In the genomic region with DNA sequence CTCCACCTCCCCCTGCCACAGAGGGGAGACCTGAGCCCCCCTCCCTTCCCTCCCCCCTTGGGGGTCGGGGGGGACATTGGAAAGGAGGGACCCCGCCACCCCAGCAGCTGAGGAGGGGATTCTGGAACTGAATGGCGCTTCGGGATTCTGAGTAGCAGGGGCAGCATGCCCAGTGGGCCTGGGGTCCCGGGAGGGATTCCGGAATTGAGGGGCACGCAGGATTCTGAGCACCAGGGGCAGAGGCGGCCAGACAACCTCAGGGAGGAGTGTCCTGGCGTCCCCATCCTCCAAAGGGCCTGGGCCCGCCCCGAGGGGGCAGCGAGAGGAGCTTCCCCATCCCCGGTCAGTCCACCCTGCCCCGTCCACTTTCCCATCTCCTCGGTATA, we compare ENCODE assay signal across 1 cellular context.
TF ChIP-seq lines count a peak whose summit lies in the region.

No MANE protein-coding gene starts in this region.

TF ChIP-seq in HCT116, 20 proteins besides CTCF, POLR2A, EP300 and RAD21:
- TF ChIP-seq FOSL1 (IDR thresholded peaks at IDR 0.05; ENCODE audit: low read depth) (no peak), SP1 (IDR thresholded peaks at IDR 0.05; ENCODE audit: low read depth) (no peak), YY1 (IDR thresholded peaks at IDR 0.05; ENCODE audit: extremely low read depth, insufficient replicate concordance, low read depth, low read length) (no peak), JUND (IDR thresholded peaks at IDR 0.05) (no peak), ZFX (IDR thresholded peaks at IDR 0.05) (no peak), POLR2AphosphoS5 (IDR thresholded peaks at IDR 0.05; ENCODE audit: low read depth, low read length) (no peak), ZNF274 (IDR thresholded peaks at IDR 0.05; ENCODE audit: low read depth, low read length) (no peak), ELF1 (IDR thresholded peaks at IDR 0.05; ENCODE audit: borderline replicate concordance, low read depth) (no peak), EGR1 (IDR thresholded peaks at IDR 0.05; ENCODE audit: low read depth) (no peak), SRF (IDR thresholded peaks at IDR 0.05; ENCODE audit: low read depth) (no peak), CBX3 (IDR thresholded peaks at IDR 0.05; ENCODE audit: low read depth) (no peak)
- TF ChIP-seq, protein P1, sequence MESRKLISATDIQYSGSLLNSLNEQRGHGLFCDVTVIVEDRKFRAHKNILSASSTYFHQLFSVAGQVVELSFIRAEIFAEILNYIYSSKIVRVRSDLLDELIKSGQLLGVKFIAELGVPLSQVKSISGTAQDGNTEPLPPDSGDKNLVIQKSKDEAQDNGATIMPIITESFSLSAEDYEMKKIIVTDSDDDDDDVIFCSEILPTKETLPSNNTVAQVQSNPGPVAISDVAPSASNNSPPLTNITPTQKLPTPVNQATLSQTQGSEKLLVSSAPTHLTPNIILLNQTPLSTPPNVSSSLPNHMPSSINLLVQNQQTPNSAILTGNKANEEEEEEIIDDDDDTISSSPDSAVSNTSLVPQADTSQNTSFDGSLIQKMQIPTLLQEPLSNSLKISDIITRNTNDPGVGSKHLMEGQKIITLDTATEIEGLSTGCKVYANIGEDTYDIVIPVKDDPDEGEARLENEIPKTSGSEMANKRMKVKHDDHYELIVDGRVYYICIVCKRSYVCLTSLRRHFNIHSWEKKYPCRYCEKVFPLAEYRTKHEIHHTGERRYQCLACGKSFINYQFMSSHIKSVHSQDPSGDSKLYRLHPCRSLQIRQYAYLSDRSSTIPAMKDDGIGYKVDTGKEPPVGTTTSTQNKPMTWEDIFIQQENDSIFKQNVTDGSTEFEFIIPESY (IDR thresholded peaks at IDR 0.05; ENCODE audit: extremely low read depth, insufficient replicate concordance, low read length): no peak
- TF ChIP-seq, protein P2, sequence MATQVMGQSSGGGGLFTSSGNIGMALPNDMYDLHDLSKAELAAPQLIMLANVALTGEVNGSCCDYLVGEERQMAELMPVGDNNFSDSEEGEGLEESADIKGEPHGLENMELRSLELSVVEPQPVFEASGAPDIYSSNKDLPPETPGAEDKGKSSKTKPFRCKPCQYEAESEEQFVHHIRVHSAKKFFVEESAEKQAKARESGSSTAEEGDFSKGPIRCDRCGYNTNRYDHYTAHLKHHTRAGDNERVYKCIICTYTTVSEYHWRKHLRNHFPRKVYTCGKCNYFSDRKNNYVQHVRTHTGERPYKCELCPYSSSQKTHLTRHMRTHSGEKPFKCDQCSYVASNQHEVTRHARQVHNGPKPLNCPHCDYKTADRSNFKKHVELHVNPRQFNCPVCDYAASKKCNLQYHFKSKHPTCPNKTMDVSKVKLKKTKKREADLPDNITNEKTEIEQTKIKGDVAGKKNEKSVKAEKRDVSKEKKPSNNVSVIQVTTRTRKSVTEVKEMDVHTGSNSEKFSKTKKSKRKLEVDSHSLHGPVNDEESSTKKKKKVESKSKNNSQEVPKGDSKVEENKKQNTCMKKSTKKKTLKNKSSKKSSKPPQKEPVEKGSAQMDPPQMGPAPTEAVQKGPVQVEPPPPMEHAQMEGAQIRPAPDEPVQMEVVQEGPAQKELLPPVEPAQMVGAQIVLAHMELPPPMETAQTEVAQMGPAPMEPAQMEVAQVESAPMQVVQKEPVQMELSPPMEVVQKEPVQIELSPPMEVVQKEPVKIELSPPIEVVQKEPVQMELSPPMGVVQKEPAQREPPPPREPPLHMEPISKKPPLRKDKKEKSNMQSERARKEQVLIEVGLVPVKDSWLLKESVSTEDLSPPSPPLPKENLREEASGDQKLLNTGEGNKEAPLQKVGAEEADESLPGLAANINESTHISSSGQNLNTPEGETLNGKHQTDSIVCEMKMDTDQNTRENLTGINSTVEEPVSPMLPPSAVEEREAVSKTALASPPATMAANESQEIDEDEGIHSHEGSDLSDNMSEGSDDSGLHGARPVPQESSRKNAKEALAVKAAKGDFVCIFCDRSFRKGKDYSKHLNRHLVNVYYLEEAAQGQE (IDR thresholded peaks at IDR 0.05; ENCODE audit: low read depth): no peak
- TF ChIP-seq, protein P3, sequence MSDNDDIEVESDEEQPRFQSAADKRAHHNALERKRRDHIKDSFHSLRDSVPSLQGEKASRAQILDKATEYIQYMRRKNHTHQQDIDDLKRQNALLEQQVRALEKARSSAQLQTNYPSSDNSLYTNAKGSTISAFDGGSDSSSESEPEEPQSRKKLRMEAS (IDR thresholded peaks at IDR 0.05): no peak
- TF ChIP-seq, protein P4, sequence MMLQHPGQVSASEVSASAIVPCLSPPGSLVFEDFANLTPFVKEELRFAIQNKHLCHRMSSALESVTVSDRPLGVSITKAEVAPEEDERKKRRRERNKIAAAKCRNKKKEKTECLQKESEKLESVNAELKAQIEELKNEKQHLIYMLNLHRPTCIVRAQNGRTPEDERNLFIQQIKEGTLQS (IDR thresholded peaks at IDR 0.05): no peak
